Comparison of ENCODE assay signal across 8 cellular contexts in genomic region chr12:53053223-53054111, GRCh38. TPM values are rescaled to one million over a fixed set of nuclear protein-coding genes. Genes with fewer than 3 reads are reported as not detected.
DNase-seq lines count a peak whose midpoint lies in the region; ATAC-seq and TF ChIP-seq lines count a peak whose summit lies in the region.

No MANE protein-coding gene starts in this region.

- DNase-seq in GM10248 (ENCODE audit: extremely low spot score) = no peak
- DNase-seq in NCI-H1417 treated with DMSO at 0.1 percent for 48 hours (lab: John Stamatoyannopoulos, UW) = peak; percentile 63
- peak; percentile 88 for DNase-seq in activated CD4-positive, alpha-beta T cell treated with anti-CD3 and anti-CD28 coated beads, Interleukin-2, amount 10 ng/mL, durations not matched to agents 24 days and 14 days
- peak in 2 of 3 donors; percentile 70 to 79 for DNase-seq in right lobe of liver
- peak in 2 of 3 experiments; percentile 30 to 35 for DNase-seq in stimulated activated CD4-positive, alpha-beta T cell treated with anti-CD3 and anti-CD28 coated beads, TNF-alpha, amount 100 ng/mL, for 24 hours (ENCODE audit: low read depth in 3 of 3)

- peaks cover 51 to 57% of the 10 kb centered on the region in 2 donors for H3K4me1 ChIP-seq in duodenal mucosa (ENCODE audit: control insufficient read depth in 1 of 2, insufficient read depth in 2 of 2, low read length in 2 of 2)
- H3K4me1 ChIP-seq in right lobe of liver = peaks cover 0 to 38% (median 18%) of the 10 kb centered on the region in 4 donors

- H3K4me3 Mint-ChIP-seq in activated CD4-positive, alpha-beta T cell treated with anti-CD3 and anti-CD28 coated beads, Interleukin-2, amount 10 ng/mL, durations not matched to agents 24 days and 14 days = peak overlapping the region; percentile 98

- POLR2A ChIA-PET in GM10248 (lab: Yijun Ruan, JAX) = interaction anchor here (1.7 kb wide), 1 partner anchor 26 kb away, joined by 7 read pairs; the partner anchor contains the start of gene SPRYD3

- H3K27me3 Mint-ChIP-seq in activated CD4-positive, alpha-beta T cell treated with anti-CD3 and anti-CD28 coated beads, Interleukin-2, amount 10 ng/mL, durations not matched to agents 24 days and 14 days = peaks cover 4% of the 10 kb centered on the region

- H3K27ac Mint-ChIP-seq in activated CD4-positive, alpha-beta T cell treated with anti-CD3 and anti-CD28 coated beads, Interleukin-2, amount 10 ng/mL, durations not matched to agents 24 days and 14 days = peak overlapping the region; percentile 93

- H3K36me3 ChIP-seq in duodenal mucosa (ENCODE audit: control insufficient read depth in 1 of 2, insufficient read depth in 2 of 2, low read length in 2 of 2) (peaks cover 0 to 3% of the 10 kb centered on the region in 2 donors), right lobe of liver (peaks cover 0 to 33% (median 14%) of the 10 kb centered on the region in 4 donors)

- H3K4me3 ChIP-seq in duodenal mucosa (ENCODE audit: low read depth in 1 of 2, low read length in 2 of 2) (peak overlapping the region; percentile 61 to 72), right lobe of liver (peak overlapping the region; percentile 22 to 74 (median 42))

- ATAC-seq in right lobe of liver (peak; percentile 1 to 10 (median 6)), GM18505 (IDR thresholded peaks at IDR 0.05; ENCODE audit: unreplicated experiment) (no peak), HG02970 (IDR thresholded peaks at IDR 0.05; ENCODE audit: low FRiP score, unreplicated experiment) (no peak)

- no peaks in the 10 kb centered on the region for H3K9me3 Mint-ChIP-seq in activated CD4-positive, alpha-beta T cell treated with anti-CD3 and anti-CD28 coated beads, Interleukin-2, amount 10 ng/mL, durations not matched to agents 24 days and 14 days

- CTCF ChIA-PET in GM10248 (lab: Yijun Ruan, JAX) = interaction anchor here (0.7 to 17.8 kb wide), 17 partner anchors 9 to 1021 kb away, joined by 3 to 264 read pairs (median 4); partner anchors contain the start of genes AAAS and SPRYD3

- intact Hi-C loops in activated CD4-positive, alpha-beta T cell treated with anti-CD3 and anti-CD28 coated beads, Interleukin-2, amount 10 ng/mL, durations not matched to agents 24 days and 14 days (cut with micrococcal nuclease) = loop anchor here (2.0 to 5.0 kb wide), 2 partner anchors 25 to 44 kb away; partner anchors contain the start of genes IGFBP6 and SPRYD3
- intact Hi-C loops in right lobe of liver (cut with DNase I) = no loop called here

- TF ChIP-seq CTCF in GM10248 (IDR thresholded peaks at IDR 0.05; ENCODE audit: control extremely low read depth, extremely low read depth, low read depth, missing control alignments) (peak; percentile 71), right lobe of liver (IDR thresholded peaks at IDR 0.05) (peak; percentile 55 to 62 (median 58))

- TF ChIP-seq POLR2A in right lobe of liver (IDR thresholded peaks at IDR 0.05) (no peak), GM18505 (IDR thresholded peaks at IDR 0.05; ENCODE audit: borderline replicate concordance, extremely low read depth, insufficient read depth, insufficient read length) (no peak)

- peak overlapping the region; percentile 87 for H3K27ac ChIP-seq in duodenal mucosa (ENCODE audit: low read depth, low read length)
- H3K27ac ChIP-seq in right lobe of liver = peak overlapping the region; percentile 95 to 98 (median 97)

- H3K9me3 ChIP-seq in duodenal mucosa (ENCODE audit: control insufficient read depth in 1 of 2, low read length in 2 of 2) (no peaks in the 10 kb centered on the region), right lobe of liver (no peaks in the 10 kb centered on the region)

- H3K4me1 Mint-ChIP-seq in activated CD4-positive, alpha-beta T cell treated with anti-CD3 and anti-CD28 coated beads, Interleukin-2, amount 10 ng/mL, durations not matched to agents 24 days and 14 days = peaks cover 20% of the 10 kb centered on the region

- H3K36me3 Mint-ChIP-seq in activated CD4-positive, alpha-beta T cell treated with anti-CD3 and anti-CD28 coated beads, Interleukin-2, amount 10 ng/mL, durations not matched to agents 24 days and 14 days (ENCODE audit: low read depth) = no peaks in the 10 kb centered on the region

- H3K9ac ChIP-seq in duodenal mucosa (ENCODE audit: low read depth in 1 of 2, low read length in 2 of 2) = peak overlapping the region; percentile 66 to 85

- WGBS in right lobe of liver (ENCODE audit: insufficient coverage, low coverage, low lambda C conversion rate, missing lambda C conversion rate) = 0% methylated on average over 4 of the region's 16 CpGs

- H3K27me3 ChIP-seq in duodenal mucosa (ENCODE audit: control insufficient read depth in 1 of 2, insufficient read depth in 2 of 2, low read length in 2 of 2) (no peaks in the 10 kb centered on the region), right lobe of liver (no peaks in the 10 kb centered on the region)

RNA-seq across cellular contexts. Expression of gene TNS2, which starts 3.6 kb away (rescaled TPM):
- 1.8 and 2.3 TPM in 2 replicates for total RNA-seq in activated CD4-positive, alpha-beta T cell treated with anti-CD3 and anti-CD28 coated beads, Interleukin-2, amount 10 ng/mL, durations not matched to agents 24 days and 14 days
- total RNA-seq in right lobe of liver = 100 to 1,000 TPM in 3 of 6 experiments, 10 to 100 TPM in 3; 50.5 to 139 (median 86.9) TPM

RNA-seq across cellular contexts. Expression of gene SPRYD3, which starts 25.7 kb away (rescaled TPM):
- total RNA-seq in activated CD4-positive, alpha-beta T cell treated with anti-CD3 and anti-CD28 coated beads, Interleukin-2, amount 10 ng/mL, durations not matched to agents 24 days and 14 days = 35.6 TPM in 2 replicates
- 10 to 100 TPM; 12.3 to 18.2 (median 14.4) TPM for total RNA-seq in right lobe of liver

RNA-seq across cellular contexts. Expression of gene IGFBP6, which starts 44.0 kb away (rescaled TPM):
- total RNA-seq in activated CD4-positive, alpha-beta T cell treated with anti-CD3 and anti-CD28 coated beads, Interleukin-2, amount 10 ng/mL, durations not matched to agents 24 days and 14 days = not detected in 2 replicates
- 10 to 100 TPM in 2 of 6 experiments, 1 to 10 TPM in 4; 1.7 to 25.4 (median 4.9) TPM for total RNA-seq in right lobe of liver

RNA-seq across cellular contexts. Expression of gene EIF4B, which starts 47.2 kb away (rescaled TPM):
- 500 and 521 TPM in 2 replicates for total RNA-seq in activated CD4-positive, alpha-beta T cell treated with anti-CD3 and anti-CD28 coated beads, Interleukin-2, amount 10 ng/mL, durations not matched to agents 24 days and 14 days
- 100 to 1,000 TPM; 143 to 270 (median 180) TPM for total RNA-seq in right lobe of liver

RNA-seq across cellular contexts. Expression of gene SOAT2, which starts 49.8 kb away (rescaled TPM):
- total RNA-seq in activated CD4-positive, alpha-beta T cell treated with anti-CD3 and anti-CD28 coated beads, Interleukin-2, amount 10 ng/mL, durations not matched to agents 24 days and 14 days = not detected in 2 replicates
- total RNA-seq in right lobe of liver = 1 to 10 TPM in 3 of 6 experiments, under 1 TPM in 3; 0.62 to 3.4 (median 0.99) TPM

Comparison
In these comparisons a context has a peak if more than half of its experiments do, and no peak if none do; other contexts are left out.
1. ATAC-seq: peak in right lobe of liver (4 of 4); none in GM18505 (single experiment) and HG02970 (single experiment).
2. RNA of gene TNS2, which starts 3.6 kb away (total RNA-seq): 50.5 to 139 TPM in right lobe of liver; 1.8 to 2.3 TPM in activated CD4-positive, alpha-beta T cell treated with anti-CD3 and anti-CD28 coated beads, Interleukin-2, amount 10 ng/mL, durations not matched to agents 24 days and 14 days; every median in the first group is over 10 times any median in the second.